Comparison of ENCODE assay signal across 14 cellular contexts in genomic region chr16:3161235-3162018, GRCh38. TPM values are rescaled to one million over a fixed set of nuclear protein-coding genes. Genes with fewer than 3 reads are reported as not detected.
DNase-seq lines count a peak whose midpoint lies in the region; ATAC-seq and TF ChIP-seq lines count a peak whose summit lies in the region.
"Had no signal": no experiment of that assay in that cellular context is flagged by ENCODE, and none has a peak within 500 bp of the region (broad histone marks: within the 10 kb centered on the region; RNA-seq: fewer than 3 reads in every experiment).

No MANE protein-coding gene starts in this region.

- H3K4me1 Mint-ChIP-seq in Calu3 (ENCODE audit: low read depth, unreplicated experiment), result peaks cover 23% of the 10 kb centered on the region

- no peak overlapping the region for H3K27ac Mint-ChIP-seq in Calu3 (ENCODE audit: unreplicated experiment)
- H3K27ac Mint-ChIP-seq: mesothelial cell of epicardium had no signal

- no peak for DNase-seq in Calu3
- peak; percentile 33 for DNase-seq in NCI-H526 treated with DMSO at 0.1 percent for 48 hours (lab: John Stamatoyannopoulos, UW)
- DNase-seq in fibroblast of villous mesenchyme (ENCODE audit: low read depth), result no peak
- DNase-seq in SKM-1 (lab: John Stamatoyannopoulos, UW; ENCODE audit: unreplicated experiment), result no peak
- DNase-seq: activated CD4-positive, alpha-beta T cell treated with anti-CD3 and anti-CD28 coated beads for 1 hour; GOT3; NCI-H2107; SJCRH30; substantia nigra had no signal

- no peak overlapping the region for H3K4me3 ChIP-seq in BLaER1
- H3K4me3 ChIP-seq in fibroblast of villous mesenchyme (ENCODE audit: low read depth, low read length), result peak overlapping the region; percentile 34
- H3K4me3 ChIP-seq: SJCRH30 had no signal

- BruUV-seq in Calu3 (replicated peaks; lab: Mats Ljungman, UMichigan), result no TSS peak

- H3K4me2 ChIP-seq in BLaER1, result peak overlapping the region; percentile 37

- peak overlapping the region; percentile 49 for H3K4me3 Mint-ChIP-seq in Calu3 (ENCODE audit: low read depth, unreplicated experiment)
- H3K4me3 Mint-ChIP-seq: mesothelial cell of epicardium had no signal

- H3K27ac ChIP-seq in BLaER1, result no peak overlapping the region
- H3K27ac ChIP-seq: SJCRH30 had no signal

- H3K36me3 ChIP-seq in BLaER1, result no peaks in the 10 kb centered on the region
- H3K36me3 ChIP-seq: SJCRH30 had no signal

- no peak for TF ChIP-seq CTCF in Calu3 (IDR thresholded peaks at IDR 0.05; ENCODE audit: unreplicated experiment)
- TF ChIP-seq CTCF in fibroblast of villous mesenchyme (IDR thresholded peaks at IDR 0.05; ENCODE audit: insufficient read depth, low read depth, low read length), result no peak

- no peaks in the 10 kb centered on the region for H3K9me3 Mint-ChIP-seq in Calu3 (ENCODE audit: low read depth, unreplicated experiment)
- H3K9me3 Mint-ChIP-seq: mesothelial cell of epicardium had no signal

- CTCF ChIA-PET in Calu3 (lab: Charles Lee), result interaction anchor here (0.7 to 2.0 kb wide), 6 partner anchors 13 to 130 kb away, joined by 3 to 6 read pairs (median 4); no protein-coding TSS in a partner anchor

- no peak overlapping the region for H3K9ac ChIP-seq in BLaER1

- intact Hi-C loops in Calu3 (cut with micrococcal nuclease; ENCODE audit: unreplicated experiment), result no loop called here

- no peaks in the 10 kb centered on the region for H3K9me3 ChIP-seq in BLaER1
- H3K9me3 ChIP-seq: SJCRH30 had no signal

- ATAC-seq in HG03196 (IDR thresholded peaks at IDR 0.05; ENCODE audit: unreplicated experiment) (no peak), GM21723 (IDR thresholded peaks at IDR 0.05; ENCODE audit: unreplicated experiment) (no peak), SK-N-SH treated with all-trans-retinoic acid at 6 μM for 48 hours (no peak)

- H4K20me1 ChIP-seq in BLaER1, result peaks cover 12% of the 10 kb centered on the region

- no peaks in the 10 kb centered on the region for H3K27me3 Mint-ChIP-seq in Calu3 (ENCODE audit: unreplicated experiment)

- peaks cover 44% of the 10 kb centered on the region for H3K36me3 Mint-ChIP-seq in Calu3 (ENCODE audit: insufficient read depth, unreplicated experiment)
- H3K36me3 Mint-ChIP-seq: mesothelial cell of epicardium had no signal

- H3K27me3 ChIP-seq in BLaER1, result peaks cover 38% of the 10 kb centered on the region

- peaks cover 55% of the 10 kb centered on the region for H3K4me1 ChIP-seq in BLaER1
- H3K4me1 ChIP-seq: SJCRH30 had no signal

TF ChIP-seq in SK-N-SH treated with all-trans-retinoic acid at 6 μM for 48 hours, 23 proteins besides CTCF, POLR2A, EP300 and RAD21:
- TF ChIP-seq ISL1 (CRISPR knock-in tag; IDR thresholded peaks at IDR 0.05) (no peak), PPARA (CRISPR knock-in tag; IDR thresholded peaks at IDR 0.05; ENCODE audit: borderline replicate concordance) (no peak), ZFP3 (CRISPR knock-in tag; IDR thresholded peaks at IDR 0.05) (no peak), TOX (CRISPR knock-in tag; IDR thresholded peaks at IDR 0.05; ENCODE audit: borderline replicate concordance) (no peak), SNAI2 (CRISPR knock-in tag; IDR thresholded peaks at IDR 0.05) (no peak), OSR1 (CRISPR knock-in tag; IDR thresholded peaks at IDR 0.05) (no peak), ZNF565 (CRISPR knock-in tag; conservative IDR thresholded peaks at IDR 0.05; ENCODE audit: low read depth) (no peak), ESRRG (CRISPR knock-in tag; IDR thresholded peaks at IDR 0.05) (no peak), POU6F1 (CRISPR knock-in tag; IDR thresholded peaks at IDR 0.05; ENCODE audit: borderline replicate concordance, low read depth) (no peak), GLIS3 (CRISPR knock-in tag; IDR thresholded peaks at IDR 0.05) (no peak), RARB (CRISPR knock-in tag; IDR thresholded peaks at IDR 0.05) (no peak), CSDC2 (CRISPR knock-in tag; IDR thresholded peaks at IDR 0.05) (no peak), ZFP30 (CRISPR knock-in tag; IDR thresholded peaks at IDR 0.05) (no peak), CREB5 (CRISPR knock-in tag; IDR thresholded peaks at IDR 0.05; ENCODE audit: low read depth) (no peak)
- TF ChIP-seq, protein P1, sequence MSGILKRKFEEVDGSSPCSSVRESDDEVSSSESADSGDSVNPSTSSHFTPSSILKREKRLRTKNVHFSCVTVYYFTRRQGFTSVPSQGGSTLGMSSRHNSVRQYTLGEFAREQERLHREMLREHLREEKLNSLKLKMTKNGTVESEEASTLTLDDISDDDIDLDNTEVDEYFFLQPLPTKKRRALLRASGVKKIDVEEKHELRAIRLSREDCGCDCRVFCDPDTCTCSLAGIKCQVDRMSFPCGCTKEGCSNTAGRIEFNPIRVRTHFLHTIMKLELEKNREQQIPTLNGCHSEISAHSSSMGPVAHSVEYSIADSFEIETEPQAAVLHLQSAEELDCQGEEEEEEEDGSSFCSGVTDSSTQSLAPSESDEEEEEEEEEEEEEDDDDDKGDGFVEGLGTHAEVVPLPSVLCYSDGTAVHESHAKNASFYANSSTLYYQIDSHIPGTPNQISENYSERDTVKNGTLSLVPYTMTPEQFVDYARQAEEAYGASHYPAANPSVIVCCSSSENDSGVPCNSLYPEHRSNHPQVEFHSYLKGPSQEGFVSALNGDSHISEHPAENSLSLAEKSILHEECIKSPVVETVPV (CRISPR knock-in tag; IDR thresholded peaks at IDR 0.05), result no peak

RNA-seq across cellular contexts. Expression of gene OR1F1, which starts 26.6 kb away (rescaled TPM):
- 0.40 and 0.54 TPM in 2 replicates for total RNA-seq in Calu3 (2022)
- total RNA-seq in fibroblast of villous mesenchyme, result under 0.01 and 0.43 TPM in 2 replicates
- total RNA-seq: mesothelial cell of epicardium had no signal

RNA-seq across cellular contexts. Expression of gene ZNF213, which starts 26.6 kb away (rescaled TPM):
- 9.8 and 11.8 TPM in 2 replicates for total RNA-seq in Calu3 (2022)
- 3.5 and 5.5 TPM in 2 replicates for total RNA-seq in fibroblast of villous mesenchyme

RNA-seq across cellular contexts. Expression of gene ZNF205, which starts 49.0 kb away (rescaled TPM):
- 17.2 and 17.7 TPM in 2 replicates for total RNA-seq in Calu3 (2022)
- total RNA-seq in fibroblast of villous mesenchyme, result 14.2 and 18.4 TPM in 2 replicates
